In genomic region chr9:83047839-83048775, GRCh38 we compare ENCODE assay signal across 1 cellular context.
TF ChIP-seq lines count a peak whose summit lies in the region.

No MANE protein-coding gene starts in this region.

TF ChIP-seq in A549, 52 proteins besides CTCF, POLR2A, EP300 and RAD21 (continued from another document):
- TF ChIP-seq REST (IDR thresholded peaks at IDR 0.05) (peak; percentile 63), HES2 (IDR thresholded peaks at IDR 0.05) (peak; percentile 65; the same call in 1 of the 2 replicates), RFX5 (IDR thresholded peaks at IDR 0.05) (no peak), FOSB (CRISPR knock-in tag; IDR thresholded peaks at IDR 0.05) (no peak), HEYL (CRISPR knock-in tag; IDR thresholded peaks at IDR 0.05) (no peak)
